In the genomic region with DNA sequence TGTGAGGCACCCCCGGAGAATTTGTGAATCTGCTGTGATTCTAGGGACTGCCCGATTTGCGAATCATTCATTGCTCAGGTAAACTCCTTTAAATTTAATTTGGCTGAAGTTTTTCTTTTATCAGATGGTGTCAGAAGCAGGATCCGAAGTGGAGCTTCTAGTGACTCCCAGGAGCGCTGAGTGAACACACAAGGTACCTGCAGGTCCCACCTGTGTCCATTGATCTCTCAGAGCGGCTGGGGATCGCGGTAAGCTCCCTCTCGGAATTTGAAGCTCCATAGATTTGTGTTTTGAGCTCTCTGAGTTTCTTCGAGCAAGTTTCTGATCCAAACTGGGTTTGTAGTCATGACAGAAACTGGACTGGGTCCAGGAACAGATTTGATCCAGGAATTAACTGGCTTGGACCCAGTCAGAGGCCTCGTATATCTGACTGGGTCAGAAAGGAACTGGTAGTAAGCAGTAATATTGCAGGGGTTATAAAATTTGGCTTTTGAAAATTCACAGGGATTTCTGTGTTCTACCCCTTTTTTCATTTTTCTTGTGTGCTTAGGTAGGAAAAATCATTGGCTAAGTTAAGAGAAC, we compare ENCODE assay signal across 29 cellular contexts. TPM values are rescaled to one million over a fixed set of nuclear protein-coding genes. Genes with fewer than 3 reads are reported as not detected.
DNase-seq lines count a peak whose midpoint lies in the region; ATAC-seq, FAIRE-seq and TF ChIP-seq lines count a peak whose summit lies in the region.
"Had no signal": no experiment of that assay in that cellular context is flagged by ENCODE, and none has a peak within 500 bp of the region (broad histone marks: within the 10 kb centered on the region; RNA-seq: fewer than 3 reads in every experiment).

No MANE protein-coding gene starts in this region.

- in situ Hi-C loops in GM23248 (cut with MboI), result loop anchor here (25.0 kb wide), 2 partner anchors 351 to 876 kb away; partner anchors contain the start of genes SWT1 and TRMT1L

- H3K9me3 ChIP-seq in GM23248 (ENCODE audit: low read depth), result no peaks in the 10 kb centered on the region
- no peaks in the 10 kb centered on the region for H3K9me3 ChIP-seq in right atrium auricular region
- no peaks in the 10 kb centered on the region for H3K9me3 ChIP-seq in stomach smooth muscle (ENCODE audit: control insufficient read depth in 2 of 2, low read length in 2 of 2)
- H3K9me3 ChIP-seq: upper lobe of left lung had no signal

- no peak overlapping the region for H2AFZ ChIP-seq in GM23248
- H2AFZ ChIP-seq: hepatocyte had no signal

- peak overlapping the region; percentile 49 to 84 for H3K27ac Mint-ChIP-seq in effector memory CD8-positive, alpha-beta T cell
- H3K27ac Mint-ChIP-seq: dendritic cell treated with granulocyte-macrophage colony-stimulating factor and Interleukin-4, amounts not matched to agents 40 ng/mL and 50 ng/mL, for 4 days; immature natural killer cell; nephron progenitor cell; stimulated activated naive B cell treated with anti-CD40 and anti-IgM and Interleukin-4, amounts not matched to agents 10 μg/mL and 1 μg/mL and 100 μg/mL, for 72 hours had no signal

- no peak overlapping the region for H3K4me3 ChIP-seq in GM23248
- H3K4me3 ChIP-seq in right atrium auricular region, result no peak overlapping the region
- H3K4me3 ChIP-seq in stomach smooth muscle (ENCODE audit: low read length in 2 of 2), result no peak overlapping the region
- H3K4me3 ChIP-seq: BLaER1, hepatocyte, skin epidermis, upper lobe of left lung had no signal

- no peaks in the 10 kb centered on the region for H3K4me1 ChIP-seq in GM23248 (ENCODE audit: insufficient read depth)
- H3K4me1 ChIP-seq in right atrium auricular region, result peaks cover 0 to 12% of the 10 kb centered on the region in 2 donors
- peaks cover 19% of the 10 kb centered on the region for H3K4me1 ChIP-seq in stomach smooth muscle (ENCODE audit: control insufficient read depth, insufficient read depth, low read length)
- H3K4me1 ChIP-seq: BLaER1, Caco-2 had no signal

- peaks cover 2 to 3% of the 10 kb centered on the region in 2 donors for H3K4me1 Mint-ChIP-seq in effector memory CD8-positive, alpha-beta T cell (ENCODE audit: low read depth in 2 of 2)

- no peak for FAIRE-seq in RCC 7860 (lab: Jason Lieb, UNC)
- FAIRE-seq: GM12892, TTC549 had no signal

- no peaks in the 10 kb centered on the region for H3K27me3 ChIP-seq in GM23248 (replicated peaks; ENCODE audit: insufficient read depth)
- H3K27me3 ChIP-seq in right atrium auricular region, result no peaks in the 10 kb centered on the region
- H3K27me3 ChIP-seq in stomach smooth muscle (ENCODE audit: control insufficient read depth in 1 of 2, insufficient read depth in 2 of 2, low read length in 2 of 2), result no peaks in the 10 kb centered on the region
- H3K27me3 ChIP-seq: BLaER1, hepatocyte, upper lobe of left lung had no signal

- no peaks in the 10 kb centered on the region for H3K9me2 ChIP-seq in GM23248 (ENCODE audit: insufficient read depth)

- no peak overlapping the region for H3K4me3 Mint-ChIP-seq in effector memory CD8-positive, alpha-beta T cell
- H3K4me3 Mint-ChIP-seq: dendritic cell treated with granulocyte-macrophage colony-stimulating factor and Interleukin-4, amounts not matched to agents 40 ng/mL and 50 ng/mL, for 4 days; immature natural killer cell; nephron progenitor cell; stimulated activated naive B cell treated with anti-CD40 and anti-IgM and Interleukin-4, amounts not matched to agents 10 μg/mL and 1 μg/mL and 100 μg/mL, for 72 hours had no signal

- no peaks in the 10 kb centered on the region for H4K20me1 ChIP-seq in GM23248 (ENCODE audit: insufficient read depth)
- H4K20me1 ChIP-seq: BLaER1 had no signal

- TF ChIP-seq CTCF in right atrium auricular region (IDR thresholded peaks at IDR 0.05) (no peak), omental fat pad (IDR thresholded peaks at IDR 0.05) (no peak)

- DNase-seq in GM23248 (peak; percentile 9), right atrium auricular region (ENCODE audit: low spot score) (no peak), omental fat pad (ENCODE audit: low spot score) (no peak), RCC 7860 (ENCODE audit: low spot score) (no peak), foreskin melanocyte (no peak)
- DNase-seq in effector memory CD8-positive, alpha-beta T cell, result no peak
- no peak for DNase-seq in activated naive CD4-positive, alpha-beta T cell treated with Interleukin-2 at 50 U/mL for 16 hours
- DNase-seq: activated CD4-positive, alpha-beta T cell treated with anti-CD3 and anti-CD28 coated beads for 48 hours; activated CD8-positive, alpha-beta memory T cell treated with anti-CD3 and anti-CD28 coated beads, Interleukin-2, amount 50 U/mL, for 4 hours; activated gamma-delta T cell; Caco-2; DND-41; immature natural killer cell; NCI-H1694; NCI-H82; nephron progenitor cell; OCI-M1; SIG-M5; stimulated activated CD4-positive, alpha-beta T cell treated with anti-CD3 and anti-CD28 coated beads, Interleukin-1b, Interleukin-23, amount 100 ng/mL, for 48 hours; stimulated activated naive B cell treated with anti-CD40 and anti-IgM and Interleukin-4, amounts not matched to agents 10 μg/mL and 1 μg/mL and 100 μg/mL, for 72 hours had no signal

- H3K27ac ChIP-seq in GM23248, result no peak overlapping the region
- peak overlapping the region; percentile 55 to 62 for H3K27ac ChIP-seq in right atrium auricular region
- H3K27ac ChIP-seq in stomach smooth muscle (ENCODE audit: low read length), result peak overlapping the region; percentile 31
- H3K27ac ChIP-seq: BLaER1, hepatocyte, KMS-11, skin epidermis, upper lobe of left lung had no signal

- H3K9me3 Mint-ChIP-seq in effector memory CD8-positive, alpha-beta T cell, result no peaks in the 10 kb centered on the region
- H3K9me3 Mint-ChIP-seq: dendritic cell treated with granulocyte-macrophage colony-stimulating factor and Interleukin-4, amounts not matched to agents 40 ng/mL and 50 ng/mL, for 4 days; immature natural killer cell; stimulated activated naive B cell treated with anti-CD40 and anti-IgM and Interleukin-4, amounts not matched to agents 10 μg/mL and 1 μg/mL and 100 μg/mL, for 72 hours had no signal

- WGBS in GM23248 (ENCODE audit: low coverage in 1 of 2, low lambda C conversion rate in 2 of 2, missing lambda C conversion rate in 2 of 2), 2 experiments, result 72% methylated on average over 11 of the region's 11 CpGs

- H3K9ac ChIP-seq in GM23248 (no peak overlapping the region), stomach smooth muscle (ENCODE audit: low read length in 2 of 2) (no peak overlapping the region)
- H3K9ac ChIP-seq: BLaER1, KMS-11 had no signal

- no peaks in the 10 kb centered on the region for H3K27me3 Mint-ChIP-seq in effector memory CD8-positive, alpha-beta T cell
- H3K27me3 Mint-ChIP-seq: dendritic cell treated with granulocyte-macrophage colony-stimulating factor and Interleukin-4, amounts not matched to agents 40 ng/mL and 50 ng/mL, for 4 days; stimulated activated naive B cell treated with anti-CD40 and anti-IgM and Interleukin-4, amounts not matched to agents 10 μg/mL and 1 μg/mL and 100 μg/mL, for 72 hours had no signal

- H3F3A ChIP-seq in GM23248 (ENCODE audit: insufficient read depth), result no peaks in the 10 kb centered on the region

- H3K36me3 Mint-ChIP-seq in effector memory CD8-positive, alpha-beta T cell (ENCODE audit: insufficient read depth), result peaks cover 16% of the 10 kb centered on the region

- H3K79me2 ChIP-seq in GM23248 (ENCODE audit: insufficient read depth), result no peaks in the 10 kb centered on the region
- H3K79me2 ChIP-seq: hepatocyte had no signal

- no peak for ATAC-seq in effector memory CD8-positive, alpha-beta T cell (replicated peaks)
- no peak for ATAC-seq in omental fat pad (ENCODE audit: low FRiP score)
- ATAC-seq: stimulated activated naive B cell treated with anti-CD40 and anti-IgM and Interleukin-4, amounts not matched to agents 10 μg/mL and 1 μg/mL and 100 μg/mL, for 72 hours had no signal

- H3K36me3 ChIP-seq in GM23248 (ENCODE audit: low read depth) (no peaks in the 10 kb centered on the region), right atrium auricular region (peaks cover 48% of the 10 kb centered on the region), stomach smooth muscle (ENCODE audit: control insufficient read depth in 2 of 2, insufficient read depth in 2 of 2, low read length in 2 of 2) (peaks cover 14 to 15% of the 10 kb centered on the region in 2 donors)
- H3K36me3 ChIP-seq: BLaER1, upper lobe of left lung had no signal

- H3K4me2 ChIP-seq in GM23248 (ENCODE audit: unreplicated experiment), result no peak overlapping the region
- H3K4me2 ChIP-seq: BLaER1, hepatocyte, KMS-11 had no signal

RNA-seq across cellular contexts. Expression of gene EDEM3, which starts 56.2 kb away (rescaled TPM):
- 38.6 and 41.4 TPM in 2 replicates for total RNA-seq in GM23248 (2014; rRNA removed; shearing (Covaris generic))
- 19.8 and 20.8 TPM in 2 replicates for polyA plus RNA-seq in GM23248 (2016; fragmentation: Nextera tagmentation; extraction: Ambion mirVana)
- 10 to 100 TPM; 18.1 to 30.0 TPM for total RNA-seq in right atrium auricular region
- total RNA-seq in omental fat pad, result 10 to 100 TPM; 33.5 to 72.5 (median 40.9) TPM
